Comparison of ENCODE assay signal across 8 cellular contexts in the genomic region with DNA sequence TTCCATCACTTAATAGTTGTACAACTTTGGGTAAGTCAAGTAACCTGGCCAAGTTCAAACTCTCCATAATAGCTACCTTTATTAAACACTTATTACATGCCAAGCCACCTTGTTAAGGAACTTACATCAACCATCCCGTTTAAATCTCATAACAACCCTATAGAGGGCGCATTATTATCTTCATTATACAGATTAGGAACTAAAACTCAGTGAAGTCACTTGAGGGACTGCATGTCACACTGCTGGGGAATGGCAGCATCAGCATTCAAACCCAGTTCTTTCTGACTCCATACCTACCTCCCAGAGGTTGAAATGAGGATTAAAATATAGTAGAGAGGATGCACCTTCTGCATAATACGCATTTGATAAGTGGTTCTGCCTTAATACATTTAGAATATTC. TPM values are rescaled to one million over a fixed set of nuclear protein-coding genes. Genes with fewer than 3 reads are reported as not detected.
DNase-seq lines count a peak whose midpoint lies in the region; ATAC-seq and TF ChIP-seq lines count a peak whose summit lies in the region.

No MANE protein-coding gene starts in this region.

- no peaks in the 10 kb centered on the region for H3K9me2 ChIP-seq in MM.1S (replicated peaks; ENCODE audit: insufficient read depth, low read length)

- H3K4me3 ChIP-seq in MM.1S (ENCODE audit: low read length) (no peak overlapping the region), astrocyte of the spinal cord (ENCODE audit: low read depth, low read length) (no peak overlapping the region)
- H3K4me3 ChIP-seq in CD8-positive, alpha-beta memory T cell (ENCODE audit: low read length): no peak overlapping the region

- no peak overlapping the region for H3K4me2 ChIP-seq in MM.1S (ENCODE audit: low read depth, low read length)

- no peaks in the 10 kb centered on the region for H3F3A ChIP-seq in MM.1S (ENCODE audit: insufficient read depth, low read length)

- H3K4me1 ChIP-seq in MM.1S (ENCODE audit: low read length): no peaks in the 10 kb centered on the region
- H3K4me1 ChIP-seq in CD8-positive, alpha-beta memory T cell (ENCODE audit: insufficient read depth, low read length): no peaks in the 10 kb centered on the region

- no peaks in the 10 kb centered on the region for H4K20me1 ChIP-seq in MM.1S (ENCODE audit: insufficient read depth, low read length)

- POLR2A ChIA-PET in CD8-positive, alpha-beta memory T cell (lab: Charles Lee): no interaction called here

- H3K9me3 ChIP-seq in MM.1S (replicated peaks; ENCODE audit: insufficient read depth, low read length): no peaks in the 10 kb centered on the region
- no peaks in the 10 kb centered on the region for H3K9me3 ChIP-seq in CD8-positive, alpha-beta memory T cell (ENCODE audit: low read length)

- no peak overlapping the region for H3K9ac ChIP-seq in MM.1S (ENCODE audit: low read length)

- no peaks in the 10 kb centered on the region for H3K36me3 Mint-ChIP-seq in mesothelial cell of epicardium
- H3K36me3 Mint-ChIP-seq in CD8-positive, alpha-beta memory T cell: no peaks in the 10 kb centered on the region

- no peaks in the 10 kb centered on the region for H3K9me3 Mint-ChIP-seq in mesothelial cell of epicardium
- H3K9me3 Mint-ChIP-seq in CD8-positive, alpha-beta memory T cell: no peaks in the 10 kb centered on the region

- H3K79me2 ChIP-seq in MM.1S (ENCODE audit: low read length): no peaks in the 10 kb centered on the region

- H3K27ac Mint-ChIP-seq in mesothelial cell of epicardium: peak overlapping the region; percentile 85
- peak overlapping the region in 1 of 8 donors; percentile 48 for H3K27ac Mint-ChIP-seq in CD8-positive, alpha-beta memory T cell

- peaks cover 52% of the 10 kb centered on the region for H3K4me1 Mint-ChIP-seq in mesothelial cell of epicardium
- no peaks in the 10 kb centered on the region for H3K4me1 Mint-ChIP-seq in CD8-positive, alpha-beta memory T cell

- no peak overlapping the region for H3K27ac ChIP-seq in MM.1S (ENCODE audit: low read length)
- H3K27ac ChIP-seq in CD8-positive, alpha-beta memory T cell (ENCODE audit: low read depth, low read length): no peak overlapping the region

- CTCF ChIA-PET in CD8-positive, alpha-beta memory T cell (lab: Charles Lee): no interaction called here

- H3K27me3 ChIP-seq in MM.1S (replicated peaks; ENCODE audit: insufficient read depth, low read length): peaks cover 98% of the 10 kb centered on the region
- H3K27me3 ChIP-seq in CD8-positive, alpha-beta memory T cell (ENCODE audit: insufficient read depth, low read length, poor library complexity, severe bottlenecking): peaks cover 2% of the 10 kb centered on the region

- H2AFZ ChIP-seq in MM.1S (ENCODE audit: low read length): no peak overlapping the region

- peak; percentile 40 for TF ChIP-seq CTCF in MM.1S (IDR thresholded peaks at IDR 0.05; ENCODE audit: low read length)
- TF ChIP-seq CTCF in astrocyte of the spinal cord (IDR thresholded peaks at IDR 0.05; ENCODE audit: low read depth, low read length): peak; percentile 47
- TF ChIP-seq CTCF in mesothelial cell of epicardium (IDR thresholded peaks at IDR 0.05; ENCODE audit: unreplicated experiment): no peak

- DNase-seq in DMS153 (lab: John Stamatoyannopoulos, UW) (peak; percentile 48), MM.1S (peak; percentile 27), astrocyte of the spinal cord (ENCODE audit: low read depth, low spot score) (peak; percentile 28), mesothelial cell of epicardium (ENCODE audit: low spot score in 2 of 2, unreplicated experiment in 2 of 2) (no peak), iPS-NIHi11 (ENCODE audit: low spot score) (no peak)
- no peak for DNase-seq in CD8-positive, alpha-beta memory T cell

- no peaks in the 10 kb centered on the region for H3K36me3 ChIP-seq in MM.1S (replicated peaks; ENCODE audit: insufficient read depth, low read length)
- no peaks in the 10 kb centered on the region for H3K36me3 ChIP-seq in CD8-positive, alpha-beta memory T cell (ENCODE audit: insufficient read depth, low read length)

- peaks cover 11% of the 10 kb centered on the region for H3K27me3 Mint-ChIP-seq in mesothelial cell of epicardium (ENCODE audit: low read depth)
- peaks cover 33 to 66% of the 10 kb centered on the region in 2 donors for H3K27me3 Mint-ChIP-seq in CD8-positive, alpha-beta memory T cell

- ATAC-seq in HG02759 (IDR thresholded peaks at IDR 0.05; ENCODE audit: unreplicated experiment) (no peak), GM19455 (IDR thresholded peaks at IDR 0.05; ENCODE audit: unreplicated experiment) (no peak)

- no peak overlapping the region for H3K4me3 Mint-ChIP-seq in mesothelial cell of epicardium
- H3K4me3 Mint-ChIP-seq in CD8-positive, alpha-beta memory T cell: no peak overlapping the region

- in situ Hi-C loops in astrocyte of the spinal cord (cut with HindIII; ENCODE audit: low sequenced_read_pairs): no loop called here

RNA-seq across cellular contexts. Expression of gene PLA2G2C, which starts 47.1 kb away (rescaled TPM):
- total RNA-seq in mesothelial cell of epicardium: 0.24 to 0.50 TPM (median 0.40 TPM) in 3 replicates
- total RNA-seq in CD8-positive, alpha-beta memory T cell: not detected
- not detected for polyA plus RNA-seq in CD8-positive, alpha-beta memory T cell

RNA-seq across cellular contexts. Expression of gene UBXN10, which starts 47.5 kb away (rescaled TPM):
- 2.2 to 2.6 TPM (median 2.3 TPM) in 3 replicates for total RNA-seq in mesothelial cell of epicardium
- under 1 TPM; 0.38 to 0.50 TPM for total RNA-seq in CD8-positive, alpha-beta memory T cell
- 1.4 TPM for polyA plus RNA-seq in CD8-positive, alpha-beta memory T cell

RNA-seq across cellular contexts. Expression of gene VWA5B1, which starts 57.3 kb away (rescaled TPM):
- total RNA-seq in mesothelial cell of epicardium: 0.20 to 0.29 TPM (median 0.25 TPM) in 3 replicates
- not detected for total RNA-seq in CD8-positive, alpha-beta memory T cell
- not detected for polyA plus RNA-seq in CD8-positive, alpha-beta memory T cell

Comparison
In these comparisons a context has a peak if more than half of its experiments do, and no peak if none do; other contexts are left out.
1. DNase-seq: peak in DMS153 (single experiment), MM.1S (single experiment) and astrocyte of the spinal cord (single experiment); none in mesothelial cell of epicardium (0 of 2), CD8-positive, alpha-beta memory T cell (0 of 5) and iPS-NIHi11 (single experiment).